8 cellular contexts compared by ENCODE assay signal in the genomic region with DNA sequence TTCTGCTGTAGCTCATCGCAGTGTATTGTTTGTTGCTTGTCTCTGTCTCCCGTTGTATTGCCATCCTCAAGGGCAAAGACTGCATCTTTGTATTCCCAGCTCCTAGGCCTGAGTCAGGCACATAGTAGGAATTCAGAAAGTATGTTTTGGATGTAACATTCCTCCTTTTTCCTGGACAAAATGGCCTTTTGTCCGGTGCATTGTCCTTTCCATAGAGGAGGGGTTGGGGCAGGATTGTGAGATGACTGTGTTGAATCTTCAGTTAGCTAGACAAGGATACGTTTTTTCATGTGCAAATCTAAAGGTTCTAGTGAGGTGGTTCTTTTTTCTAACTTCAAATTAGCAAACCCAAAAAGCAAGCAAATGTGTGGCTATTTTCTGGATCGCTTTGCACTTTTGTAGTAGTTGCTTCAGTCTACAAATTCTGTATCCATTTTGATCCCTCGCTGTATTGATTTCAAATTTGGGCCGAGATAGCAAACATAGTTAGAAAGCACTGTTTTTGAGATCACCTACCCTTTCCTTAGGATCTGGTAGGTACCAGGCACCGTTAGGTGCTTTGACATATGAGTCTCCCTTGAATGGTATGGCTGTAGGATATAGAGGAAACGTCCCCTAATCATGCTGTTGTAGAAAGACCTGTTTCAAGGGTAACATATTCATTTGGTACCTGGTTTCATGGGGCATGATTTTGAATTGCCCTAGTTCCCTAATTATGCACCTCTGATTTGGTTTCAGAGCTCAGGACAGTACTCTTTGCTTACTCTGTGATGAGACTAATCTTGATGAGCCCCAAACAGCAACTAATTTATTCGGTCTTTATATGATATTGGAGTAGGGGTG. TPM values are rescaled to one million over a fixed set of nuclear protein-coding genes. Genes with fewer than 3 reads are reported as not detected.
A peak's percentile ranks its signal among the peaks of the same experiment; 100 is the strongest.
DNase-seq lines count a peak whose midpoint lies in the region; ATAC-seq, FAIRE-seq and TF ChIP-seq lines count a peak whose summit lies in the region.

No MANE protein-coding gene starts in this region.

- peaks cover 15% of the 10 kb centered on the region for H3K36me3 Mint-ChIP-seq in activated naive CD4-positive, alpha-beta T cell treated with anti-CD3 and anti-CD28 coated beads for 36 hours (ENCODE audit: low read depth)

- BruUV-seq in HepG2 (replicated peaks; lab: Mats Ljungman, UMichigan), result no TSS peak

- H3K4me3 ChIP-seq in adrenal gland (peak overlapping the region; percentile 64 to 96 (median 82)), HepG2 (replicated peaks in 1 of 3; ENCODE audit: insufficient read depth in 1 of 3, low read depth in 2 of 3, low read length in 3 of 3) (peak overlapping the region; percentile 82 to 98 (median 86)), transverse colon (peak overlapping the region; percentile 58 to 99 (median 82))

- no peak for TF ChIP-seq EP300 in HepG2 (IDR thresholded peaks at IDR 0.05; ENCODE audit: low read depth in 2 of 2, low read length in 2 of 2)
- no peak for TF ChIP-seq EP300 in HepG2 (CRISPR knock-in tag; IDR thresholded peaks at IDR 0.05; ENCODE audit: borderline replicate concordance)
- TF ChIP-seq EP300 in transverse colon (IDR thresholded peaks at IDR 0.05; ENCODE audit: low read depth), result no peak

- H3K27ac ChIP-seq in adrenal gland (no peak overlapping the region), HepG2 (ENCODE audit: extremely low read length, insufficient read depth, low read length) (peak overlapping the region; percentile 93), transverse colon (peak overlapping the region in 2 of 4 donors; percentile 93 to 96)

- H3K36me3 ChIP-seq in adrenal gland (replicated peaks in 1 of 2) (no peaks in the 10 kb centered on the region), HepG2 (replicated peaks in 1 of 2; ENCODE audit: control insufficient read depth in 1 of 2, insufficient read depth in 2 of 2, low read length in 2 of 2) (peaks cover 0 to 33% of the 10 kb centered on the region in 2 experiments; a peak in 2 of 5 replicates), transverse colon (peaks cover 0 to 29% (median 8%) of the 10 kb centered on the region in 4 donors)

- H3K4me1 ChIP-seq in adrenal gland (replicated peaks in 1 of 2) (peaks cover 4 to 15% of the 10 kb centered on the region in 2 donors), HepG2 (ENCODE audit: insufficient read depth, low read length) (peaks cover 63% of the 10 kb centered on the region), transverse colon (peaks cover 7 to 20% (median 12%) of the 10 kb centered on the region in 4 donors)

- no peaks in the 10 kb centered on the region for H4K20me1 ChIP-seq in HepG2 (ENCODE audit: insufficient read depth, low read length)

- H3K9me3 Mint-ChIP-seq in activated naive CD4-positive, alpha-beta T cell treated with anti-CD3 and anti-CD28 coated beads for 36 hours, result no peaks in the 10 kb centered on the region

- POLR2A ChIA-PET in HepG2 (lab: Yijun Ruan, JAX), result interaction anchor here (1.2 to 5.8 kb wide), 3 partner anchors 14 to 58 kb away, joined by 3 to 89 read pairs (median 45); partner anchors contain the start of gene STX12

- H3K27me3 ChIP-seq in adrenal gland (no peaks in the 10 kb centered on the region), HepG2 (ENCODE audit: control insufficient read depth in 1 of 2, insufficient read depth in 2 of 2, low read length in 2 of 2) (no peaks in the 10 kb centered on the region; a peak in 1 of 5 replicates), transverse colon (no peaks in the 10 kb centered on the region)

- H3K9ac ChIP-seq in HepG2 (ENCODE audit: insufficient read depth, low read depth, low read length), result peak overlapping the region; percentile 95

- CTCF ChIA-PET in activated naive CD4-positive, alpha-beta T cell treated with anti-CD3 and anti-CD28 coated beads for 36 hours (lab: Charles Lee), result interaction anchor here (0.9 kb wide), 1 partner anchor 788 kb away, joined by 4 read pairs; no protein-coding TSS in a partner anchor
- CTCF ChIA-PET in HepG2 (lab: Yijun Ruan, JAX; ENCODE audit: low intra/inter-chr PET ratio, low total read pairs), result no interaction called here

- H3K4me1 Mint-ChIP-seq in activated naive CD4-positive, alpha-beta T cell treated with anti-CD3 and anti-CD28 coated beads for 36 hours (ENCODE audit: low read depth), result peaks cover 43% of the 10 kb centered on the region

- H3K79me2 ChIP-seq in HepG2 (ENCODE audit: insufficient read depth, low read length), result peaks cover 56% of the 10 kb centered on the region

- FAIRE-seq in HepG2 (lab: Jason Lieb, UNC), result no peak

- in situ Hi-C loops in HepG2 (cut with HindIII; ENCODE audit: extremely low pct_ligation_motif_present, low pct_unique_long_range_greater_than_20kb), result no loop called here
- in situ Hi-C loops in transverse colon (cut with MboI; ENCODE audit: low pct_ligation_motif_present in 1 of 4, low pct_unique_long_range_greater_than_20kb in 1 of 4, low sequenced_read_pairs in 3 of 4), result no loop called here

- TF ChIP-seq CTCF in adrenal gland (IDR thresholded peaks at IDR 0.05) (no peak), HepG2 (CRISPR knock-in tag; IDR thresholded peaks at IDR 0.05) (no peak), transverse colon (IDR thresholded peaks at IDR 0.05) (no peak)

- TF ChIP-seq POLR2A in adrenal gland (IDR thresholded peaks at IDR 0.05) (no peak), HepG2 (IDR thresholded peaks at IDR 0.05; ENCODE audit: insufficient read depth in 1 of 2, low read depth in 2 of 2, low read length in 2 of 2) (no peak), transverse colon (IDR thresholded peaks at IDR 0.05) (no peak)

- no peak overlapping the region for H2AFZ ChIP-seq in HepG2 (ENCODE audit: low read length)

- H3K4me3 Mint-ChIP-seq in activated naive CD4-positive, alpha-beta T cell treated with anti-CD3 and anti-CD28 coated beads for 36 hours, result peak overlapping the region; percentile 95

- peak overlapping the region; percentile 87 for H3K27ac Mint-ChIP-seq in activated naive CD4-positive, alpha-beta T cell treated with anti-CD3 and anti-CD28 coated beads for 36 hours

- peak overlapping the region; percentile 91 for H3K4me2 ChIP-seq in HepG2 (ENCODE audit: low read depth, low read length)

- DNase-seq in activated naive CD4-positive, alpha-beta T cell treated with anti-CD3 and anti-CD28 coated beads for 36 hours, result no peak
- DNase-seq in activated naive CD4-positive, alpha-beta T cell (lab: John Stamatoyannopoulos, UW), result no peak
- DNase-seq in adrenal gland (no peak), HepG2 (ENCODE audit: low spot score) (peak; percentile 21), transverse colon (no peak), DMS 273 treated with DMSO at 0.1 percent for 48 hours (lab: John Stamatoyannopoulos, UW) (no peak), NCI-H226 (no peak)

- H3K27me3 Mint-ChIP-seq in activated naive CD4-positive, alpha-beta T cell treated with anti-CD3 and anti-CD28 coated beads for 36 hours (ENCODE audit: low read depth), result no peaks in the 10 kb centered on the region

- ATAC-seq in HepG2, result no peak
- no peak for ATAC-seq in GM19452 (IDR thresholded peaks at IDR 0.05; ENCODE audit: unreplicated experiment)

- TF ChIP-seq RAD21 in HepG2 (CRISPR knock-in tag; IDR thresholded peaks at IDR 0.05), result no peak

- intact Hi-C loops in activated naive CD4-positive, alpha-beta T cell treated with anti-CD3 and anti-CD28 coated beads for 36 hours (cut with micrococcal nuclease), result loop anchor here (2.0 kb wide), 1 partner anchor 33 kb away; no protein-coding TSS in a partner anchor
- intact Hi-C loops in adrenal gland (cut with DNase I) (no loop called here), HepG2 (cut with micrococcal nuclease; ENCODE audit: unreplicated experiment) (loop anchor here (5.0 kb wide), 2 partner anchors 59 to 159 kb away; partner anchors contain the start of genes IFI6 and STX12), transverse colon (cut with DNase I; ENCODE audit: low total_unique reads) (no loop called here)

- WGBS in adrenal gland, 4 donors, result 49 to 53% (median 50%) methylated on average over 10 of the region's 10 CpGs
- 18% methylated on average over 10 of the region's 10 CpGs for WGBS in HepG2 (ENCODE audit: low lambda C conversion rate)
- WGBS in transverse colon (ENCODE audit: low coverage in 1 of 2), 2 donors, result 50 to 51% methylated on average over 10 of the region's 10 CpGs

- H3K9me3 ChIP-seq in adrenal gland (replicated peaks in 1 of 3) (no peaks in the 10 kb centered on the region), HepG2 (ENCODE audit: low read length) (no peaks in the 10 kb centered on the region), transverse colon (no peaks in the 10 kb centered on the region)

RNA-seq across cellular contexts. Expression of gene PPP1R8, which starts 1.2 kb away (rescaled TPM):
- 10 to 100 TPM; 34.1 to 35.8 TPM for total RNA-seq in activated naive CD4-positive, alpha-beta T cell treated with anti-CD3 and anti-CD28 coated beads for 36 hours
- total RNA-seq in adrenal gland (10 to 100 TPM; 20.7 to 63.5 (median 30.4) TPM), HepG2 (2016; rRNA removed; fragmentation: Illumina TruSeq; extraction: Trizol) (62.2 and 98.1 TPM in 2 replicates), transverse colon (10 to 100 TPM; 15.1 to 32.9 (median 28.0) TPM)
- polyA plus RNA-seq in adrenal gland (10 to 100 TPM; 16.9 to 45.0 (median 19.6) TPM), HepG2 (2011; rRNA removed) (35.5 and 38.3 TPM in 2 replicates)
- total RNA-seq in HepG2 (2016; cell fraction: cytosol; rRNA removed; fragmentation: Illumina TruSeq; extraction: Trizol; ENCODE audit: low read depth), result 12.8 and 14.3 TPM in 2 replicates
- total RNA-seq in HepG2 (2016; cell fraction: insoluble cytoplasmic fraction; rRNA removed; fragmentation: Illumina TruSeq; extraction: Trizol), result 62.7 and 98.4 TPM in 2 replicates
- 39.3 and 40.1 TPM in 2 replicates for total RNA-seq in HepG2 (2016; cell fraction: membrane; rRNA removed; fragmentation: Illumina TruSeq; extraction: Trizol)
- total RNA-seq in HepG2 (2016; cell fraction: nucleus; rRNA removed; fragmentation: Illumina TruSeq; extraction: Trizol), result 25.9 and 28.7 TPM in 2 replicates
- polyA plus RNA-seq in HepG2 (2011; cell fraction: cytosol; rRNA removed), result 30.3 and 33.6 TPM in 2 replicates
- polyA plus RNA-seq in HepG2 (2011; cell fraction: nucleus; rRNA removed), result 15.4 and 17.5 TPM in 2 replicates
- polyA plus RNA-seq in HepG2 (2012), result 26.0 and 27.6 TPM in 2 replicates
- polyA plus RNA-seq in HepG2 (2016; cell fraction: cytosol; fragmentation: Illumina TruSeq; extraction: Trizol; ENCODE audit: low read depth), result 6.0 and 6.1 TPM in 2 replicates
- polyA plus RNA-seq in HepG2 (2016; cell fraction: insoluble cytoplasmic fraction; fragmentation: Illumina TruSeq; extraction: Trizol; ENCODE audit: low read depth), result 85.3 and 95.4 TPM in 2 replicates
- polyA plus RNA-seq in HepG2 (2016; cell fraction: membrane; fragmentation: Illumina TruSeq; extraction: Trizol; ENCODE audit: low read depth), result 21.0 and 21.2 TPM in 2 replicates
- polyA plus RNA-seq in HepG2 (2016; cell fraction: nucleus; fragmentation: Illumina TruSeq; extraction: Trizol; ENCODE audit: insufficient read depth, low read depth), result 38.0 and 42.7 TPM in 2 replicates
- polyA minus RNA-seq in HepG2 (2011; rRNA and poly(A)+ RNA removed; ENCODE audit: low replicate concordance), result 75.2 and 154 TPM in 2 replicates
- 25.6 and 26.0 TPM in 2 replicates for polyA minus RNA-seq in HepG2 (2011; cell fraction: cytosol; rRNA and poly(A)+ RNA removed)
- polyA minus RNA-seq in HepG2 (2011; cell fraction: nucleus; rRNA and poly(A)+ RNA removed), result 15.5 and 16.3 TPM in 2 replicates

RNA-seq across cellular contexts. Expression of gene THEMIS2, which starts 40.6 kb away (rescaled TPM):
- total RNA-seq in activated naive CD4-positive, alpha-beta T cell treated with anti-CD3 and anti-CD28 coated beads for 36 hours, result 10 to 100 TPM; 12.9 to 17.5 TPM
- 10 to 100 TPM in 7 of 8 donors, 1 to 10 TPM in 1; 8.5 to 58.0 (median 31.9) TPM for total RNA-seq in adrenal gland
- 10 to 100 TPM in 2 of 3 donors, 1 to 10 TPM in 1; 8.6 to 27.1 (median 13.9) TPM for polyA plus RNA-seq in adrenal gland
- 0.38 and 0.46 TPM in 2 replicates for total RNA-seq in HepG2 (2016; rRNA removed; fragmentation: Illumina TruSeq; extraction: Trizol)
- total RNA-seq in HepG2 (2016; cell fraction: cytosol; rRNA removed; fragmentation: Illumina TruSeq; extraction: Trizol; ENCODE audit: low read depth), result not detected in 2 replicates
- 0.52 and 0.74 TPM in 2 replicates for total RNA-seq in HepG2 (2016; cell fraction: insoluble cytoplasmic fraction; rRNA removed; fragmentation: Illumina TruSeq; extraction: Trizol)
- 0.28 and 0.31 TPM in 2 replicates for total RNA-seq in HepG2 (2016; cell fraction: membrane; rRNA removed; fragmentation: Illumina TruSeq; extraction: Trizol)
- total RNA-seq in HepG2 (2016; cell fraction: nucleus; rRNA removed; fragmentation: Illumina TruSeq; extraction: Trizol), result 0.25 and 0.43 TPM in 2 replicates
- 1.2 and 1.5 TPM in 2 replicates for polyA plus RNA-seq in HepG2 (2011; rRNA removed)
- 0.77 and 0.78 TPM in 2 replicates for polyA plus RNA-seq in HepG2 (2011; cell fraction: cytosol; rRNA removed)
- polyA plus RNA-seq in HepG2 (2011; cell fraction: nucleus; rRNA removed), result 1.5 and 1.7 TPM in 2 replicates
- 0.43 and 0.49 TPM in 2 replicates for polyA plus RNA-seq in HepG2 (2012)
- polyA plus RNA-seq in HepG2 (2016; cell fraction: cytosol; fragmentation: Illumina TruSeq; extraction: Trizol; ENCODE audit: low read depth), result 0.17 and 0.21 TPM in 2 replicates
- polyA plus RNA-seq in HepG2 (2016; cell fraction: insoluble cytoplasmic fraction; fragmentation: Illumina TruSeq; extraction: Trizol; ENCODE audit: low read depth), result 0.22 and 0.42 TPM in 2 replicates
- polyA plus RNA-seq in HepG2 (2016; cell fraction: membrane; fragmentation: Illumina TruSeq; extraction: Trizol; ENCODE audit: low read depth), result not detected in 2 replicates
- 0.95 and 2.0 TPM in 2 replicates for polyA plus RNA-seq in HepG2 (2016; cell fraction: nucleus; fragmentation: Illumina TruSeq; extraction: Trizol; ENCODE audit: insufficient read depth, low read depth)
- polyA minus RNA-seq in HepG2 (2011; rRNA and poly(A)+ RNA removed; ENCODE audit: low replicate concordance), result 1.1 and 4.7 TPM in 2 replicates
- polyA minus RNA-seq in HepG2 (2011; cell fraction: cytosol; rRNA and poly(A)+ RNA removed), result 0.89 and 1.1 TPM in 2 replicates
- 1.4 and 2.4 TPM in 2 replicates for polyA minus RNA-seq in HepG2 (2011; cell fraction: nucleus; rRNA and poly(A)+ RNA removed)
- total RNA-seq in transverse colon, result 10 to 100 TPM in 3 of 4 donors, under 1 TPM in 1; 1.00 to 27.9 (median 18.6) TPM

RNA-seq across cellular contexts. Expression of gene STX12, which starts 58.8 kb away (rescaled TPM):
- 10 to 100 TPM; 31.9 to 35.7 TPM for total RNA-seq in activated naive CD4-positive, alpha-beta T cell treated with anti-CD3 and anti-CD28 coated beads for 36 hours
- total RNA-seq in adrenal gland (10 to 100 TPM; 27.5 to 81.9 (median 55.4) TPM), HepG2 (2016; rRNA removed; fragmentation: Illumina TruSeq; extraction: Trizol) (16.3 and 19.7 TPM in 2 replicates), transverse colon (10 to 100 TPM; 11.3 to 65.3 (median 47.6) TPM)
- polyA plus RNA-seq in adrenal gland (10 to 100 TPM; 18.4 to 72.1 (median 18.6) TPM), HepG2 (2011; rRNA removed) (6.3 and 9.0 TPM in 2 replicates)
- total RNA-seq in HepG2 (2016; cell fraction: cytosol; rRNA removed; fragmentation: Illumina TruSeq; extraction: Trizol; ENCODE audit: low read depth), result 3.5 and 6.0 TPM in 2 replicates
- total RNA-seq in HepG2 (2016; cell fraction: insoluble cytoplasmic fraction; rRNA removed; fragmentation: Illumina TruSeq; extraction: Trizol), result 15.4 and 19.3 TPM in 2 replicates
- total RNA-seq in HepG2 (2016; cell fraction: membrane; rRNA removed; fragmentation: Illumina TruSeq; extraction: Trizol), result 9.4 and 9.7 TPM in 2 replicates
- 10.7 and 14.4 TPM in 2 replicates for total RNA-seq in HepG2 (2016; cell fraction: nucleus; rRNA removed; fragmentation: Illumina TruSeq; extraction: Trizol)
- 3.5 and 5.7 TPM in 2 replicates for polyA plus RNA-seq in HepG2 (2011; cell fraction: cytosol; rRNA removed)
- polyA plus RNA-seq in HepG2 (2011; cell fraction: nucleus; rRNA removed), result 8.7 and 14.1 TPM in 2 replicates
- 11.4 and 13.1 TPM in 2 replicates for polyA plus RNA-seq in HepG2 (2012)
- 1.6 and 1.8 TPM in 2 replicates for polyA plus RNA-seq in HepG2 (2016; cell fraction: cytosol; fragmentation: Illumina TruSeq; extraction: Trizol; ENCODE audit: low read depth)
- polyA plus RNA-seq in HepG2 (2016; cell fraction: insoluble cytoplasmic fraction; fragmentation: Illumina TruSeq; extraction: Trizol; ENCODE audit: low read depth), result 18.0 and 18.9 TPM in 2 replicates
- 4.6 and 5.0 TPM in 2 replicates for polyA plus RNA-seq in HepG2 (2016; cell fraction: membrane; fragmentation: Illumina TruSeq; extraction: Trizol; ENCODE audit: low read depth)
- 21.7 and 23.0 TPM in 2 replicates for polyA plus RNA-seq in HepG2 (2016; cell fraction: nucleus; fragmentation: Illumina TruSeq; extraction: Trizol; ENCODE audit: insufficient read depth, low read depth)
- 1.8 and 4.2 TPM in 2 replicates for polyA minus RNA-seq in HepG2 (2011; rRNA and poly(A)+ RNA removed; ENCODE audit: low replicate concordance)
- polyA minus RNA-seq in HepG2 (2011; cell fraction: cytosol; rRNA and poly(A)+ RNA removed), result 4.3 and 9.0 TPM in 2 replicates
- polyA minus RNA-seq in HepG2 (2011; cell fraction: nucleus; rRNA and poly(A)+ RNA removed), result 14.3 and 21.3 TPM in 2 replicates

Comparison
In these comparisons a context has a peak if more than half of its experiments do, and no peak if none do; other contexts are left out.
1. intact Hi-C loops: an anchor here in activated naive CD4-positive, alpha-beta T cell treated with anti-CD3 and anti-CD28 coated beads for 36 hours (2.0 kb wide) and HepG2 (5.0 kb wide); none called in adrenal gland and transverse colon.